Comparison of ENCODE assay signal across 8 cellular contexts in genomic region chr10:79196470-79197461, GRCh38.
A peak's percentile ranks its signal among the peaks of the same experiment; 100 is the strongest.
DNase-seq lines count a peak whose midpoint lies in the region; ATAC-seq and TF ChIP-seq lines count a peak whose summit lies in the region.

No MANE protein-coding gene starts in this region.

- TF ChIP-seq POLR2A in esophagus squamous epithelium (IDR thresholded peaks at IDR 0.05) = no peak

- WGBS in esophagus squamous epithelium, 2 donors = 42 to 56% methylated on average over 3 to 4 of the region's 18 CpGs

- peaks cover 0 to under 1% (median 0%) of the 10 kb centered on the region in 3 donors for H3K9me3 ChIP-seq in esophagus squamous epithelium
- no peaks in the 10 kb centered on the region for H3K9me3 ChIP-seq in neural progenitor cell (ENCODE audit: low read depth)
- no peaks in the 10 kb centered on the region for H3K9me3 ChIP-seq in stomach smooth muscle (ENCODE audit: control insufficient read depth in 2 of 2, low read length in 2 of 2)

- H3K4me3 ChIP-seq in esophagus squamous epithelium (no peak overlapping the region), neural progenitor cell (no peak overlapping the region), stomach smooth muscle (ENCODE audit: low read length in 2 of 2) (no peak overlapping the region)

- no peak overlapping the region for H3K4me3 Mint-ChIP-seq in neural progenitor cell

- H3K36me3 ChIP-seq in esophagus squamous epithelium (peaks cover 6 to 76% (median 7%) of the 10 kb centered on the region in 3 donors), neural progenitor cell (no peaks in the 10 kb centered on the region), stomach smooth muscle (ENCODE audit: control insufficient read depth in 2 of 2, insufficient read depth in 2 of 2, low read length in 2 of 2) (peaks cover 9% of the 10 kb centered on the region in 2 donors)

- peaks cover 39% of the 10 kb centered on the region for H3K4me1 Mint-ChIP-seq in neural progenitor cell

- DNase-seq in DMS153 (lab: John Stamatoyannopoulos, UW) (peak; percentile 56), NOMO-1 treated with DMSO at 0.1 percent for 48 hours (lab: John Stamatoyannopoulos, UW; ENCODE audit: unreplicated experiment) (peak; percentile 1), activated T-cell treated with anti-CD3 and anti-CD28 coated beads for 4 hours (peak; percentile 66), esophagus squamous epithelium (lab: John Stamatoyannopoulos, UW) (no peak), neural progenitor cell (ENCODE audit: low spot score) (peak; percentile 90)

- peaks cover 8% of the 10 kb centered on the region for H3K27me3 Mint-ChIP-seq in neural progenitor cell (ENCODE audit: insufficient read depth, low read depth)

- peaks cover 14% of the 10 kb centered on the region for H3F3A ChIP-seq in neural progenitor cell (ENCODE audit: low read depth)

- H3K4me2 ChIP-seq in neural progenitor cell = no peak overlapping the region

- H3K79me2 ChIP-seq in neural progenitor cell (ENCODE audit: low read depth) = no peaks in the 10 kb centered on the region

- no peaks in the 10 kb centered on the region for H3K9me3 Mint-ChIP-seq in neural progenitor cell

- TF ChIP-seq CTCF in esophagus squamous epithelium (IDR thresholded peaks at IDR 0.05) (peak; percentile 84 to 91 (median 89)), neural progenitor cell (IDR thresholded peaks at IDR 0.05) (peak; percentile 92)

- H3K4me1 ChIP-seq in esophagus squamous epithelium = peaks cover 4 to 46% (median 21%) of the 10 kb centered on the region in 3 donors
- peaks cover 8% of the 10 kb centered on the region for H3K4me1 ChIP-seq in neural progenitor cell
- H3K4me1 ChIP-seq in stomach smooth muscle (ENCODE audit: control insufficient read depth, insufficient read depth, low read length) = peaks cover 36% of the 10 kb centered on the region

- H3K27ac ChIP-seq in esophagus squamous epithelium (peak overlapping the region in 3 of 4 donors; percentile 18 to 60 (median 35)), neural progenitor cell (no peak overlapping the region), stomach smooth muscle (ENCODE audit: low read length) (peak overlapping the region; percentile 69)

- H2AFZ ChIP-seq in neural progenitor cell (replicated peaks) = no peak overlapping the region

- H3K36me3 Mint-ChIP-seq in neural progenitor cell = peaks cover 7% of the 10 kb centered on the region

- no peak overlapping the region for H3K27ac Mint-ChIP-seq in neural progenitor cell

- H4K20me1 ChIP-seq in neural progenitor cell (ENCODE audit: low read depth) = peaks cover 32% of the 10 kb centered on the region

- no peaks in the 10 kb centered on the region for H3K27me3 ChIP-seq in esophagus squamous epithelium
- H3K27me3 ChIP-seq in neural progenitor cell = no peaks in the 10 kb centered on the region
- no peaks in the 10 kb centered on the region for H3K27me3 ChIP-seq in stomach smooth muscle (ENCODE audit: control insufficient read depth in 1 of 2, insufficient read depth in 2 of 2, low read length in 2 of 2)

- intact Hi-C loops in esophagus squamous epithelium (cut with DNase I) = loop anchor here (5.0 kb wide), 1 partner anchor 129 kb away; the partner anchor contains the start of gene ZMIZ1

- ATAC-seq in HG02642 (IDR thresholded peaks at IDR 0.05; ENCODE audit: poor library complexity, unreplicated experiment) (peak; percentile 62), HG03565 (IDR thresholded peaks at IDR 0.05; ENCODE audit: unreplicated experiment) (no peak)

- H3K9ac ChIP-seq in neural progenitor cell (no peak overlapping the region), stomach smooth muscle (ENCODE audit: low read length in 2 of 2) (peak overlapping the region; percentile 29)
